8 cellular contexts compared by ENCODE assay signal in genomic region chr1:214602764-214603657, GRCh38. TPM values are rescaled to one million over a fixed set of nuclear protein-coding genes. Genes with fewer than 3 reads are reported as not detected.
DNase-seq lines count a peak whose midpoint lies in the region; ATAC-seq and TF ChIP-seq lines count a peak whose summit lies in the region.

A gene with protein sequence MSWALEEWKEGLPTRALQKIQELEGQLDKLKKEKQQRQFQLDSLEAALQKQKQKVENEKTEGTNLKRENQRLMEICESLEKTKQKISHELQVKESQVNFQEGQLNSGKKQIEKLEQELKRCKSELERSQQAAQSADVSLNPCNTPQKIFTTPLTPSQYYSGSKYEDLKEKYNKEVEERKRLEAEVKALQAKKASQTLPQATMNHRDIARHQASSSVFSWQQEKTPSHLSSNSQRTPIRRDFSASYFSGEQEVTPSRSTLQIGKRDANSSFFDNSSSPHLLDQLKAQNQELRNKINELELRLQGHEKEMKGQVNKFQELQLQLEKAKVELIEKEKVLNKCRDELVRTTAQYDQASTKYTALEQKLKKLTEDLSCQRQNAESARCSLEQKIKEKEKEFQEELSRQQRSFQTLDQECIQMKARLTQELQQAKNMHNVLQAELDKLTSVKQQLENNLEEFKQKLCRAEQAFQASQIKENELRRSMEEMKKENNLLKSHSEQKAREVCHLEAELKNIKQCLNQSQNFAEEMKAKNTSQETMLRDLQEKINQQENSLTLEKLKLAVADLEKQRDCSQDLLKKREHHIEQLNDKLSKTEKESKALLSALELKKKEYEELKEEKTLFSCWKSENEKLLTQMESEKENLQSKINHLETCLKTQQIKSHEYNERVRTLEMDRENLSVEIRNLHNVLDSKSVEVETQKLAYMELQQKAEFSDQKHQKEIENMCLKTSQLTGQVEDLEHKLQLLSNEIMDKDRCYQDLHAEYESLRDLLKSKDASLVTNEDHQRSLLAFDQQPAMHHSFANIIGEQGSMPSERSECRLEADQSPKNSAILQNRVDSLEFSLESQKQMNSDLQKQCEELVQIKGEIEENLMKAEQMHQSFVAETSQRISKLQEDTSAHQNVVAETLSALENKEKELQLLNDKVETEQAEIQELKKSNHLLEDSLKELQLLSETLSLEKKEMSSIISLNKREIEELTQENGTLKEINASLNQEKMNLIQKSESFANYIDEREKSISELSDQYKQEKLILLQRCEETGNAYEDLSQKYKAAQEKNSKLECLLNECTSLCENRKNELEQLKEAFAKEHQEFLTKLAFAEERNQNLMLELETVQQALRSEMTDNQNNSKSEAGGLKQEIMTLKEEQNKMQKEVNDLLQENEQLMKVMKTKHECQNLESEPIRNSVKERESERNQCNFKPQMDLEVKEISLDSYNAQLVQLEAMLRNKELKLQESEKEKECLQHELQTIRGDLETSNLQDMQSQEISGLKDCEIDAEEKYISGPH (N-terminal part only) (plus strand): TSS chr1:214603195. CDS start chr1:214613755, 10,560 bp downstream.

- POLR2A ChIA-PET in activated naive CD8-positive, alpha-beta T cell treated with anti-CD3 and anti-CD28 coated beads, Interleukin-2, amount 10 ng/mL, durations not matched to agents 7 days and 5 days (lab: Charles Lee), result interaction anchor here (1.0 to 1.4 kb wide), 5 partner anchors 25 to 323 kb away, joined by 3 to 5 read pairs (median 3); no protein-coding TSS in a partner anchor

- H4K12ac ChIP-seq in trophoblast cell (ENCODE audit: low read depth, low read length), result peak within 1 kb of the TSS; percentile 67

- H3K36me3 Mint-ChIP-seq in activated naive CD8-positive, alpha-beta T cell treated with anti-CD3 and anti-CD28 coated beads, Interleukin-2, amount 10 ng/mL, durations not matched to agents 7 days and 5 days, result no peaks in the 10 kb centered on the region
- H3K36me3 Mint-ChIP-seq in type B pancreatic cell, result no peaks in the 10 kb centered on the region

- H3K79me2 ChIP-seq in SU-DHL-6 (ENCODE audit: insufficient read depth, low read length) (peaks cover 33% of the 10 kb centered on the region), trophoblast cell (ENCODE audit: control insufficient read depth, insufficient read depth, low read length, poor library complexity) (peaks cover 12% of the 10 kb centered on the region)

- H3K9ac ChIP-seq in SU-DHL-6 (ENCODE audit: low read length), result peak within 1 kb of the TSS; percentile 94
- H3K9ac ChIP-seq in trophoblast cell (ENCODE audit: low read length), result peak within 1 kb of the TSS; percentile 54

- H4K8ac ChIP-seq in trophoblast cell (ENCODE audit: low read depth, low read length), result peak within 1 kb of the TSS; percentile 69

- H3K36me3 ChIP-seq in SU-DHL-6 (ENCODE audit: low read length), result no peaks in the 10 kb centered on the region
- H3K36me3 ChIP-seq in cardiac muscle cell, result no peaks in the 10 kb centered on the region
- peaks cover 4% of the 10 kb centered on the region in 2 experiments for H3K36me3 ChIP-seq in trophoblast cell (ENCODE audit: control insufficient read depth in 1 of 2, insufficient read depth in 2 of 2, low read length in 2 of 2)

- H2AFZ ChIP-seq in SU-DHL-6 (ENCODE audit: low read depth, low read length, severe bottlenecking) (peak within 1 kb of the TSS; percentile 82), trophoblast cell (ENCODE audit: insufficient read depth, low read length, poor library complexity) (peak within 1 kb of the TSS; percentile 94)

- H3K27me3 Mint-ChIP-seq in activated naive CD8-positive, alpha-beta T cell treated with anti-CD3 and anti-CD28 coated beads, Interleukin-2, amount 10 ng/mL, durations not matched to agents 7 days and 5 days, result no peaks in the 10 kb centered on the region
- H3K27me3 Mint-ChIP-seq in type B pancreatic cell, result no peaks in the 10 kb centered on the region

- DNase-seq in NCI-H128 (lab: John Stamatoyannopoulos, UW; ENCODE audit: unreplicated experiment), result peak; percentile 99
- peak; percentile 90 for DNase-seq in activated naive CD8-positive, alpha-beta T cell treated with anti-CD3 and anti-CD28 coated beads, Interleukin-2, amount 10 ng/mL, durations not matched to agents 7 days and 5 days
- peak; percentile 98 to 99 for DNase-seq in cardiac muscle cell (ENCODE audit: low read depth in 1 of 2, low spot score in 1 of 2)
- DNase-seq in trophoblast cell, result peak; percentile 99 to 100
- peak; percentile 94 for DNase-seq in type B pancreatic cell (ENCODE audit: extremely low spot score, unreplicated experiment)

- H3K9me3 Mint-ChIP-seq in activated naive CD8-positive, alpha-beta T cell treated with anti-CD3 and anti-CD28 coated beads, Interleukin-2, amount 10 ng/mL, durations not matched to agents 7 days and 5 days, result no peaks in the 10 kb centered on the region
- no peaks in the 10 kb centered on the region for H3K9me3 Mint-ChIP-seq in type B pancreatic cell

- peak within 1 kb of the TSS; percentile 94 for H3K4me3 Mint-ChIP-seq in activated naive CD8-positive, alpha-beta T cell treated with anti-CD3 and anti-CD28 coated beads, Interleukin-2, amount 10 ng/mL, durations not matched to agents 7 days and 5 days
- H3K4me3 Mint-ChIP-seq in type B pancreatic cell, result peak within 1 kb of the TSS; percentile 97

- H3K4ac ChIP-seq in trophoblast cell (ENCODE audit: low read depth, low read length), result peak within 1 kb of the TSS; percentile 41

- H3K18ac ChIP-seq in trophoblast cell (ENCODE audit: low read length), result peak within 1 kb of the TSS; percentile 67

- TF ChIP-seq CTCF in GM12872 (IDR thresholded peaks at IDR 0.05; ENCODE audit: insufficient read depth, low read depth, low read length) (peak; percentile 33; the same call in 1 of the 3 replicates), SU-DHL-6 (IDR thresholded peaks at IDR 0.05; ENCODE audit: insufficient read depth, low read length, poor library complexity, severe bottlenecking) (no peak), cardiac muscle cell (IDR thresholded peaks at IDR 0.05; ENCODE audit: low read depth, low read length) (peak; percentile 28), type B pancreatic cell (conservative IDR thresholded peaks at IDR 0.05) (peak; percentile 53)

- H3K4me3 ChIP-seq in SU-DHL-6 (ENCODE audit: insufficient read depth, low read length, poor library complexity, severe bottlenecking), result peak within 1 kb of the TSS; percentile 69
- peak within 1 kb of the TSS; percentile 59 for H3K4me3 ChIP-seq in cardiac muscle cell
- H3K4me3 ChIP-seq in trophoblast cell (ENCODE audit: low read depth, low read length), result peak within 1 kb of the TSS; percentile 92

- peak within 1 kb of the TSS; percentile 88 for H3K27ac Mint-ChIP-seq in activated naive CD8-positive, alpha-beta T cell treated with anti-CD3 and anti-CD28 coated beads, Interleukin-2, amount 10 ng/mL, durations not matched to agents 7 days and 5 days
- H3K27ac Mint-ChIP-seq in type B pancreatic cell, result peak within 1 kb of the TSS; percentile 82

- H2BK5ac ChIP-seq in trophoblast cell (ENCODE audit: low read depth, low read length, poor library complexity), result peak within 1 kb of the TSS; percentile 50

- H3K23ac ChIP-seq in trophoblast cell (ENCODE audit: low read length), result no peak within 1 kb of the TSS

- H3K9me3 ChIP-seq in SU-DHL-6 (ENCODE audit: insufficient read depth, low read length) (no peaks in the 10 kb centered on the region), cardiac muscle cell (ENCODE audit: low read depth) (no peaks in the 10 kb centered on the region), trophoblast cell (ENCODE audit: insufficient read depth, low read depth, low read length) (no peaks in the 10 kb centered on the region)

- ATAC-seq in HG02678 (IDR thresholded peaks at IDR 0.05; ENCODE audit: unreplicated experiment), result peak; percentile 99
- ATAC-seq in activated naive CD8-positive, alpha-beta T cell treated with anti-CD3 and anti-CD28 coated beads, Interleukin-2, amount 10 ng/mL, durations not matched to agents 7 days and 5 days (ENCODE audit: low read depth), result peak; percentile 99

- no peaks in the 10 kb centered on the region for H4K20me1 ChIP-seq in SU-DHL-6 (ENCODE audit: low read depth, low read length)

- H3K27ac ChIP-seq in SU-DHL-6 (ENCODE audit: low read depth, low read length), result peak within 1 kb of the TSS; percentile 72
- H3K27ac ChIP-seq in cardiac muscle cell, result peak within 1 kb of the TSS; percentile 51
- H3K27ac ChIP-seq in trophoblast cell (ENCODE audit: low read depth, low read length), result peak within 1 kb of the TSS; percentile 65

- H3K4me1 Mint-ChIP-seq in activated naive CD8-positive, alpha-beta T cell treated with anti-CD3 and anti-CD28 coated beads, Interleukin-2, amount 10 ng/mL, durations not matched to agents 7 days and 5 days, result peaks cover 17% of the 10 kb centered on the region
- H3K4me1 Mint-ChIP-seq in type B pancreatic cell (ENCODE audit: unreplicated experiment), result peaks cover 13% of the 10 kb centered on the region

- no CpG with 5 or more reads among the region's 65 CpGs for WGBS in trophoblast cell (ENCODE audit: extremely low coverage, insufficient coverage, insufficient read length)

- no peak within 1 kb of the TSS for H2BK12ac ChIP-seq in trophoblast cell (ENCODE audit: low read length)

- H3K4me1 ChIP-seq in cardiac muscle cell (ENCODE audit: low read depth), result peaks cover 6% of the 10 kb centered on the region
- H3K4me1 ChIP-seq in trophoblast cell (ENCODE audit: control insufficient read depth in 1 of 2, insufficient read depth in 2 of 2, low read length in 2 of 2), result peaks cover 1 to 2% of the 10 kb centered on the region in 2 experiments

- 0 out of 2 replicates have a peak, but pooled peaks cover 3% of the 10 kb centered on the region for H3K9me2 ChIP-seq in SU-DHL-6 (replicated peaks; ENCODE audit: insufficient read depth, low read length)

- peak within 1 kb of the TSS; percentile 84 for H4K91ac ChIP-seq in trophoblast cell (ENCODE audit: low read depth, low read length)

- no peak within 1 kb of the TSS for H2AK5ac ChIP-seq in trophoblast cell (ENCODE audit: low read length)

- H3K79me1 ChIP-seq in trophoblast cell (ENCODE audit: low read length), result peaks cover 2% of the 10 kb centered on the region

- H3K4me2 ChIP-seq in SU-DHL-6 (ENCODE audit: low read depth, low read length, poor library complexity, severe bottlenecking) (peak within 1 kb of the TSS; percentile 74), trophoblast cell (ENCODE audit: low read length) (peak within 1 kb of the TSS; percentile 89)

- H3K27me3 ChIP-seq in SU-DHL-6 (ENCODE audit: low read length), result no peaks in the 10 kb centered on the region
- no peaks in the 10 kb centered on the region for H3K27me3 ChIP-seq in cardiac muscle cell
- H3K27me3 ChIP-seq in trophoblast cell (ENCODE audit: insufficient read depth, low read length), result no peaks in the 10 kb centered on the region

- no peak within 1 kb of the TSS for H3K14ac ChIP-seq in trophoblast cell (ENCODE audit: low read length)

- H2BK120ac ChIP-seq in trophoblast cell (ENCODE audit: insufficient read depth, low read length, poor library complexity), result no peak within 1 kb of the TSS

- H3F3A ChIP-seq in SU-DHL-6 (ENCODE audit: insufficient read depth), result peaks cover 13% of the 10 kb centered on the region; the same call in 1 of the 2 replicates

RNA-seq across cellular contexts. Expression of the gene that starts here (rescaled TPM):
- total RNA-seq in activated naive CD8-positive, alpha-beta T cell treated with anti-CD3 and anti-CD28 coated beads, Interleukin-2, amount 10 ng/mL, durations not matched to agents 7 days and 5 days, result 100 to 1,000 TPM; 127 to 137 TPM
- 7.0 and 79.7 TPM in 2 replicates for total RNA-seq in cardiac muscle cell
- polyA plus RNA-seq in cardiac muscle cell, result 9.7 and 75.1 TPM in 2 replicates
- polyA plus RNA-seq in trophoblast cell (2013), result 38.9 and 49.2 TPM in 2 replicates
- total RNA-seq in type B pancreatic cell (ENCODE audit: low replicate concordance), result 30.6 and 141 TPM in 2 replicates

Comparison
In these comparisons a context has a peak if more than half of its experiments do, and no peak if none do; other contexts are left out.
1. Peak in every context shown above with its lines: DNase-seq, ATAC-seq, H3K4me3 ChIP-seq and H3K27ac ChIP-seq.